16 cellular contexts compared by ENCODE assay signal in genomic region chr7:41824284-41824683, GRCh38.
DNase-seq lines count a peak whose midpoint lies in the region; ATAC-seq, FAIRE-seq and TF ChIP-seq lines count a peak whose summit lies in the region.
"Had no signal": no experiment of that assay in that cellular context is flagged by ENCODE, and none has a peak within 500 bp of the region (broad histone marks: within the 10 kb centered on the region; RNA-seq: fewer than 3 reads in every experiment).

No MANE protein-coding gene starts in this region.

- DNase-seq in SK-N-SH (no peak), HT1080 (ENCODE audit: low read depth) (peak; percentile 50), astrocyte (ENCODE audit: low read depth) (no peak), mesenchymal stem cell (no peak), NCI-H446 (lab: John Stamatoyannopoulos, UW) (no peak), coronary artery (ENCODE audit: low spot score) (no peak)
- DNase-seq in stimulated activated CD4-positive, alpha-beta T cell treated with anti-CD3 and anti-CD28 coated beads, Interleukin-4, amount 100 ng/mL, for 1 hour, result no peak
- DNase-seq: aorta; H9; KBM-7; NCI-H1694; NCI-H524; stimulated activated naive B cell treated with anti-CD40 and anti-IgM and Interleukin-4, amounts not matched to agents 10 μg/mL and 1 μg/mL and 100 μg/mL, for 72 hours; uterus had no signal

- H3K9me3 ChIP-seq in SK-N-SH, result peaks cover 16% of the 10 kb centered on the region; the same call in 1 of the 2 replicates
- H3K9me3 ChIP-seq in astrocyte (ENCODE audit: insufficient read depth, low read depth, low read length), result no peaks in the 10 kb centered on the region
- H3K9me3 ChIP-seq in mesenchymal stem cell (ENCODE audit: control insufficient read depth, low read length), result peaks cover 3% of the 10 kb centered on the region
- H3K9me3 ChIP-seq: uterus had no signal

- no peak overlapping the region for H3K4me2 ChIP-seq in SK-N-SH
- peak overlapping the region; percentile 3 for H3K4me2 ChIP-seq in astrocyte (ENCODE audit: low read length)
- no peak overlapping the region for H3K4me2 ChIP-seq in mesenchymal stem cell (ENCODE audit: low read length, poor library complexity, severe bottlenecking)

- H4K20me1 ChIP-seq in SK-N-SH (ENCODE audit: insufficient read depth), result no peaks in the 10 kb centered on the region
- no peaks in the 10 kb centered on the region for H4K20me1 ChIP-seq in astrocyte (ENCODE audit: insufficient read depth, low read length)

- ATAC-seq in SK-N-SH treated with all-trans-retinoic acid at 6 μM for 48 hours, result no peak; the same call in 2 of the 3 replicates

- H2BK15ac ChIP-seq in mesenchymal stem cell (ENCODE audit: low read depth, poor library complexity, severe bottlenecking), result no peak overlapping the region

- H3K36me3 ChIP-seq in SK-N-SH (replicated peaks in 1 of 2; ENCODE audit: control insufficient read depth in 1 of 2, insufficient read depth in 2 of 2, low read length in 1 of 2), result peaks cover 0 to 3% of the 10 kb centered on the region in 2 experiments
- H3K36me3 ChIP-seq in astrocyte (ENCODE audit: insufficient read depth, low read length), result no peaks in the 10 kb centered on the region
- H3K36me3 ChIP-seq in mesenchymal stem cell (ENCODE audit: control insufficient read depth in 1 of 2, insufficient read depth in 2 of 2, low read depth in 1 of 2, low read length in 2 of 2), result no peaks in the 10 kb centered on the region
- H3K36me3 ChIP-seq: uterus had no signal

- peaks cover 0 to 36% of the 10 kb centered on the region in 2 experiments; a peak in 2 of 4 replicates for H3K4me1 ChIP-seq in SK-N-SH (ENCODE audit: control insufficient read depth in 1 of 2, insufficient read depth in 2 of 2, low read depth in 1 of 2, low read length in 1 of 2)
- H3K4me1 ChIP-seq in astrocyte (ENCODE audit: insufficient read depth, low read length), result peaks cover 10% of the 10 kb centered on the region
- H3K4me1 ChIP-seq in mesenchymal stem cell (ENCODE audit: control insufficient read depth, insufficient read depth, low read depth, low read length), result peaks cover 3% of the 10 kb centered on the region
- H3K4me1 ChIP-seq: uterus had no signal

- peaks cover 9% of the 10 kb centered on the region for H3F3A ChIP-seq in SK-N-SH (replicated peaks; ENCODE audit: insufficient read depth)

- POLR2A ChIA-PET in SK-N-SH (lab: Yijun Ruan, JAX), result no interaction called here

- H3K27ac ChIP-seq in SK-N-SH (ENCODE audit: low read depth in 2 of 2, low read length in 1 of 2), result no peak overlapping the region; a peak in 1 of 4 replicates
- no peak overlapping the region for H3K27ac ChIP-seq in astrocyte (ENCODE audit: low read depth, low read length)
- H3K27ac ChIP-seq in mesenchymal stem cell (ENCODE audit: low read length, poor library complexity, severe bottlenecking), result no peak overlapping the region
- no peak overlapping the region for H3K27ac ChIP-seq in coronary artery
- H3K27ac ChIP-seq: uterus had no signal

- no peak overlapping the region for H3K4me3 Mint-ChIP-seq in astrocyte (ENCODE audit: unreplicated experiment)
- H3K4me3 Mint-ChIP-seq: H9; stimulated activated naive B cell treated with anti-CD40 and anti-IgM and Interleukin-4, amounts not matched to agents 10 μg/mL and 1 μg/mL and 100 μg/mL, for 72 hours had no signal

- no peaks in the 10 kb centered on the region for H3K9me2 ChIP-seq in SK-N-SH

- H3K9me3 Mint-ChIP-seq in astrocyte (ENCODE audit: unreplicated experiment), result peaks cover 2% of the 10 kb centered on the region

- no peak overlapping the region for H2BK5ac ChIP-seq in mesenchymal stem cell (ENCODE audit: low read depth, low read length, poor library complexity, severe bottlenecking)

- H3K9ac ChIP-seq in SK-N-SH (no peak overlapping the region), astrocyte (ENCODE audit: low read length) (no peak overlapping the region), mesenchymal stem cell (ENCODE audit: low read length) (no peak overlapping the region)

- H4K8ac ChIP-seq in mesenchymal stem cell (ENCODE audit: low read length), result no peak overlapping the region

- H4K91ac ChIP-seq in mesenchymal stem cell (ENCODE audit: low read length), result no peak overlapping the region

- H3K27me3 ChIP-seq in SK-N-SH (ENCODE audit: insufficient read depth) (no peaks in the 10 kb centered on the region), astrocyte (ENCODE audit: insufficient read depth, low read length) (no peaks in the 10 kb centered on the region), mesenchymal stem cell (ENCODE audit: control insufficient read depth in 1 of 2, insufficient read depth in 1 of 2, low read length in 2 of 2) (no peaks in the 10 kb centered on the region)
- H3K27me3 ChIP-seq: uterus had no signal

- peak overlapping the region; percentile 64 for H2AK5ac ChIP-seq in mesenchymal stem cell (ENCODE audit: low read length, severe bottlenecking)

- no peak overlapping the region for H2BK12ac ChIP-seq in mesenchymal stem cell (ENCODE audit: low read length in 2 of 2)

- no peak overlapping the region for H3K14ac ChIP-seq in mesenchymal stem cell (ENCODE audit: low read length in 2 of 2)

- no peak for TF ChIP-seq CTCF in SK-N-SH (IDR thresholded peaks at IDR 0.05)
- no peak for TF ChIP-seq CTCF in astrocyte (IDR thresholded peaks at IDR 0.05; ENCODE audit: insufficient read depth, low read depth, low read length)
- no peak for TF ChIP-seq CTCF in coronary artery (IDR thresholded peaks at IDR 0.05)

- no peak for TF ChIP-seq EP300 in SK-N-SH (IDR thresholded peaks at IDR 0.05; ENCODE audit: borderline replicate concordance in 1 of 2, low read depth in 1 of 2, low read length in 1 of 2)

- H3K79me2 ChIP-seq in SK-N-SH (ENCODE audit: insufficient read depth), result no peaks in the 10 kb centered on the region
- no peaks in the 10 kb centered on the region for H3K79me2 ChIP-seq in astrocyte (ENCODE audit: insufficient read depth, low read length)

- TF ChIP-seq RAD21 in SK-N-SH (IDR thresholded peaks at IDR 0.05; ENCODE audit: low read length), result no peak

- peak; percentile 62 for FAIRE-seq in astrocyte (lab: Jason Lieb, UNC)
- FAIRE-seq: A204.1 had no signal

- H3K27me3 Mint-ChIP-seq in astrocyte (ENCODE audit: low read depth, unreplicated experiment), result no peaks in the 10 kb centered on the region
- H3K27me3 Mint-ChIP-seq: stimulated activated naive B cell treated with anti-CD40 and anti-IgM and Interleukin-4, amounts not matched to agents 10 μg/mL and 1 μg/mL and 100 μg/mL, for 72 hours had no signal

- no peak overlapping the region for H3K18ac ChIP-seq in mesenchymal stem cell (ENCODE audit: low read depth in 1 of 2, low read length in 2 of 2)

- H3K79me1 ChIP-seq in mesenchymal stem cell (replicated peaks; ENCODE audit: low read length, poor library complexity, severe bottlenecking), result no peaks in the 10 kb centered on the region

- H3K23ac ChIP-seq in mesenchymal stem cell (ENCODE audit: low read length in 2 of 2), result no peak overlapping the region

- H3K27ac Mint-ChIP-seq in astrocyte (ENCODE audit: unreplicated experiment), result no peak overlapping the region
- H3K27ac Mint-ChIP-seq: H9; stimulated activated naive B cell treated with anti-CD40 and anti-IgM and Interleukin-4, amounts not matched to agents 10 μg/mL and 1 μg/mL and 100 μg/mL, for 72 hours had no signal

- WGBS in SK-N-SH (ENCODE audit: low lambda C conversion rate), result 8% methylated on average over 2 of the region's 2 CpGs
- WGBS in mesenchymal stem cell, result 81% methylated on average over 2 of the region's 2 CpGs

- no peaks in the 10 kb centered on the region for H3K36me3 Mint-ChIP-seq in astrocyte (ENCODE audit: low read depth, unreplicated experiment)

- peaks cover 29% of the 10 kb centered on the region for H3K4me1 Mint-ChIP-seq in astrocyte (ENCODE audit: low read depth, unreplicated experiment)

- H3K4me3 ChIP-seq in SK-N-SH (ENCODE audit: low read depth in 2 of 2, low read length in 1 of 2) (no peak overlapping the region), astrocyte (ENCODE audit: insufficient read depth, low read depth, low read length) (no peak overlapping the region), mesenchymal stem cell (ENCODE audit: insufficient read depth in 1 of 2, low read depth in 1 of 2, low read length in 2 of 2) (no peak overlapping the region), coronary artery (no peak overlapping the region)
- H3K4me3 ChIP-seq: uterus had no signal

- H2AFZ ChIP-seq in SK-N-SH (ENCODE audit: low read depth), result peak overlapping the region; percentile 2; the same call in 1 of the 2 replicates
- no peak overlapping the region for H2AFZ ChIP-seq in astrocyte (ENCODE audit: low read depth, low read length)
- no peak overlapping the region for H2AFZ ChIP-seq in mesenchymal stem cell (ENCODE audit: low read depth, low read length)

- no peak overlapping the region for H2BK120ac ChIP-seq in mesenchymal stem cell (ENCODE audit: low read depth, low read length)

- CTCF ChIA-PET in SK-N-SH (lab: Yijun Ruan, JAX), result no interaction called here

- H3K4ac ChIP-seq in mesenchymal stem cell (ENCODE audit: low read depth in 1 of 2, low read length in 2 of 2), result no peak overlapping the region

TF ChIP-seq in SK-N-SH, 30 proteins besides CTCF, POLR2A, EP300 and RAD21 (continues in another document):
- TF ChIP-seq MAX (IDR thresholded peaks at IDR 0.05; ENCODE audit: low read depth) (peak; percentile 73; the same call in 1 of the 2 replicates), JUND (IDR thresholded peaks at IDR 0.05) (peak; percentile 38; the same call in 1 of the 2 replicates), TCF12 (IDR thresholded peaks at IDR 0.05) (no peak), FOSL2 (IDR thresholded peaks at IDR 0.05; ENCODE audit: borderline replicate concordance, low read depth) (peak; percentile 66; the same call in 1 of the 2 replicates)

TF ChIP-seq in SK-N-SH treated with all-trans-retinoic acid at 6 μM for 48 hours, 23 proteins besides CTCF, POLR2A, EP300 and RAD21:
- TF ChIP-seq ESRRG (CRISPR knock-in tag; IDR thresholded peaks at IDR 0.05) (no peak), ISL1 (CRISPR knock-in tag; IDR thresholded peaks at IDR 0.05) (no peak), PPARA (CRISPR knock-in tag; IDR thresholded peaks at IDR 0.05; ENCODE audit: borderline replicate concordance) (no peak), ZNF70 (CRISPR knock-in tag; IDR thresholded peaks at IDR 0.05) (no peak)
TF ChIP-seq in SK-N-SH treated with all-trans-retinoic acid at 6 μM for 48 hours: peak in this region for 0.
